ENCODE assay signal across 8 cellular contexts in the genomic region with DNA sequence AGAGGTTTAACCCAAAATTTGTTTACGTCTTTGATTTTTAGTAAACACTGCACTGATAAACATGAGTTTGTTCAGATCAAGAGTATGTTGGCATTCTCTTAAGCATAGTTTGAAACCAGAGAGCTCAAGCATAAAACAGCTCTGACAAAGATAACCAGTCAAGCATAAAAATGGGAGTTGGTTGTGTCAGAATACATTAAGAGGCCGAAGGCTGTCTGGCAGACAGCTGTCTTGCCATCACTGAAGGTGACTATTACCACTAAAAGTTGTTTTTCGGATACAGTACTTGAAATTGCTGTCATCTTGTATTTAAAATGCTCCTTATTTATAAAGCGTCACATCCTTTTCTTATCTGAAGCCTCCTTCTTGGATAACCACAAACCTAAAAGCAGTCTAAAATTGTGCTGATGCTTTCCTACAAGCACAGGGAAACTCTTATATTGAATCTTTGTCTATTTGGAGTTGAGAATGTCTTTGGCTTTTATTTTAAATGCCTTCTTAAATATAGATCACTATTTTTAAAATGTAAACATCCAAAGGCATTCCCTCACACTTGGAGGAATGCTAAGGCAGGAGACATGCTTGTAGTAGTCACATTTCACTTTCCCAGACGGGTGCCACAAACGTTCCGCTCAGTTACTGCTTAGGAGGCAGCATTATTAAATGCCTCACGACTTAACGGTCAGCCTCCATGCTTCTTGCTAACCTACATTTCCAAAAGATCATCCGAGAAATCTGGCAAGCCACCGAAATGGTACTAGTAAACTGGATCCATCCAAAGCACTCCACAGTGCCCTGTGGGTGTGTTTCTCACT. TPM values are rescaled to one million over a fixed set of nuclear protein-coding genes. Genes with fewer than 3 reads are reported as not detected.
DNase-seq lines count a peak whose midpoint lies in the region; ATAC-seq and TF ChIP-seq lines count a peak whose summit lies in the region.

No MANE protein-coding gene starts in this region.

- peak overlapping the region; percentile 69 to 79 (median 72) for H3K4me3 ChIP-seq in gastrocnemius medialis

- H3K36me3 ChIP-seq in gastrocnemius medialis: no peaks in the 10 kb centered on the region

- ATAC-seq in gastrocnemius medialis (peak in 1 of 2 donors; percentile 8), GM18498 (IDR thresholded peaks at IDR 0.05; ENCODE audit: unreplicated experiment) (no peak)

- no peak for TF ChIP-seq POLR2A in gastrocnemius medialis (IDR thresholded peaks at IDR 0.05)

- no peak for TF ChIP-seq CTCF in gastrocnemius medialis (IDR thresholded peaks at IDR 0.05 in 4 of 5, conservative IDR thresholded peaks at IDR 0.05 in 1 of 5)

- intact Hi-C loops in gastrocnemius medialis (cut with DNase I; ENCODE audit: low total_unique reads): loop anchor here (2.0 kb wide), 3 partner anchors 36 to 100 kb away; a partner anchor contains a TSS

- DNase-seq in NCI-H1694 (lab: John Stamatoyannopoulos, UW) (peak; percentile 2), NCI-H1694 treated with DMSO at 0.1 percent for 48 hours (lab: John Stamatoyannopoulos, UW) (no peak), SK-MEL-5 (ENCODE audit: low read depth, low spot score) (peak; percentile 8), glomerular visceral epithelial cell (ENCODE audit: extremely low spot score) (peak; percentile 48), gastrocnemius medialis (no peak), cerebellum (ENCODE audit: low spot score) (no peak)
- no peak for DNase-seq in stimulated activated CD4-positive, alpha-beta T cell treated with anti-CD3 and anti-CD28 coated beads, Interleukin-12 subunit alpha, Interleukin-12 subunit beta, amount 100 ng/mL, for 4 hours

- H3K27me3 ChIP-seq in gastrocnemius medialis: no peaks in the 10 kb centered on the region

- peak overlapping the region; percentile 60 to 79 (median 70) for H3K27ac ChIP-seq in gastrocnemius medialis

- H3K4me1 ChIP-seq in gastrocnemius medialis: peaks cover 8 to 27% of the 10 kb centered on the region in 2 donors

- no peaks in the 10 kb centered on the region for H3K9me3 ChIP-seq in gastrocnemius medialis

- in situ Hi-C loops in SK-MEL-5 (cut with HindIII; ENCODE audit: low pct_unique_long_range_greater_than_20kb, low sequenced_read_pairs): no loop called here
- in situ Hi-C loops in gastrocnemius medialis (cut with MboI; ENCODE audit: low sequenced_read_pairs in 4 of 4): no loop called here

RNA-seq across cellular contexts. Expression of a gene that starts 1.6 kb away (rescaled TPM):
- 6.9 and 8.6 TPM in 2 replicates for total RNA-seq in SK-MEL-5 (2014; rRNA removed; shearing (Covaris generic))
- polyA plus RNA-seq in SK-MEL-5 (2015; cell fraction: cytosol; rRNA removed): 6.7 and 11.2 TPM in 2 replicates
- 6.9 and 7.7 TPM in 2 replicates for polyA plus RNA-seq in SK-MEL-5 (2015; cell fraction: nucleus; rRNA removed)
- total RNA-seq in gastrocnemius medialis (10 to 100 TPM in 1 of 4 donors, 1 to 10 TPM in 3; 2.2 to 14.9 (median 6.5) TPM), cerebellum (20.0 TPM)

Comparison
In these comparisons a context has a peak if more than half of its experiments do, and no peak if none do; other contexts are left out.
1. DNase-seq: peak in NCI-H1694 (single experiment), SK-MEL-5 (single experiment) and glomerular visceral epithelial cell (single experiment); none in NCI-H1694 treated with DMSO at 0.1 percent for 48 hours (single experiment), gastrocnemius medialis (0 of 2), cerebellum (single experiment) and stimulated activated CD4-positive, alpha-beta T cell treated with anti-CD3 and anti-CD28 coated beads, Interleukin-12 subunit alpha, Interleukin-12 subunit beta, amount 100 ng/mL, for 4 hours (single experiment).